Comparison of ENCODE assay signal across 28 cellular contexts in genomic region chr2:22850310-22850709, GRCh38.
"Had no signal": no experiment of that assay in that cellular context is flagged by ENCODE, and none has a peak within 500 bp of the region (broad histone marks: within the 10 kb centered on the region; RNA-seq: fewer than 3 reads in every experiment).

No MANE protein-coding gene starts in this region.

- H3K4me1 ChIP-seq: colonic mucosa, esophagus muscularis mucosa, esophagus squamous epithelium, foreskin keratinocyte, gastrocnemius medialis, gastroesophageal sphincter, heart left ventricle, heart right ventricle had no signal

- H3K27ac ChIP-seq: colonic mucosa, coronary artery, dorsolateral prefrontal cortex, epithelial cell of prostate, esophagus muscularis mucosa, esophagus squamous epithelium, foreskin keratinocyte, gastrocnemius medialis, gastroesophageal sphincter, heart left ventricle, heart right ventricle had no signal

- H3K9me3 ChIP-seq: colonic mucosa, esophagus muscularis mucosa, esophagus squamous epithelium, gastrocnemius medialis, gastroesophageal sphincter, heart left ventricle had no signal

- H3K27me3 ChIP-seq: colonic mucosa, dorsolateral prefrontal cortex, esophagus muscularis mucosa, esophagus squamous epithelium, foreskin keratinocyte, gastrocnemius medialis, gastroesophageal sphincter, heart right ventricle had no signal

- H3K4me3 ChIP-seq: colonic mucosa, coronary artery, dorsolateral prefrontal cortex, esophagus muscularis mucosa, esophagus squamous epithelium, gastrocnemius medialis, gastroesophageal sphincter, heart left ventricle, heart right ventricle had no signal

- ATAC-seq: effector memory CD8-positive, alpha-beta T cell; esophagus mucosa; foreskin keratinocyte; gastrocnemius medialis; gastroesophageal sphincter; heart left ventricle; heart right ventricle had no signal

- FAIRE-seq: colon, endometrium, endothelial cell of umbilical vein, frontal cortex had no signal

- H3K36me3 ChIP-seq: colonic mucosa, esophagus muscularis mucosa, esophagus squamous epithelium, gastrocnemius medialis, gastroesophageal sphincter, heart left ventricle, heart right ventricle had no signal

- DNase-seq: colonic mucosa; cortex of kidney; dermis blood vessel endothelial cell; dorsolateral prefrontal cortex; effector CD4-positive, alpha-beta T cell; effector CD8-positive, alpha-beta T cell; effector memory CD4-positive, alpha-beta T cell; effector memory CD8-positive, alpha-beta T cell; endodermal cell; erythroblast; esophagus squamous epithelium; foreskin fibroblast; foreskin keratinocyte; foreskin melanocyte; gastrocnemius medialis; glutamatergic neuron; head of caudate nucleus; heart left ventricle; heart right ventricle had no signal
